ENCODE assay signal across 11 cellular contexts in the genomic region with DNA sequence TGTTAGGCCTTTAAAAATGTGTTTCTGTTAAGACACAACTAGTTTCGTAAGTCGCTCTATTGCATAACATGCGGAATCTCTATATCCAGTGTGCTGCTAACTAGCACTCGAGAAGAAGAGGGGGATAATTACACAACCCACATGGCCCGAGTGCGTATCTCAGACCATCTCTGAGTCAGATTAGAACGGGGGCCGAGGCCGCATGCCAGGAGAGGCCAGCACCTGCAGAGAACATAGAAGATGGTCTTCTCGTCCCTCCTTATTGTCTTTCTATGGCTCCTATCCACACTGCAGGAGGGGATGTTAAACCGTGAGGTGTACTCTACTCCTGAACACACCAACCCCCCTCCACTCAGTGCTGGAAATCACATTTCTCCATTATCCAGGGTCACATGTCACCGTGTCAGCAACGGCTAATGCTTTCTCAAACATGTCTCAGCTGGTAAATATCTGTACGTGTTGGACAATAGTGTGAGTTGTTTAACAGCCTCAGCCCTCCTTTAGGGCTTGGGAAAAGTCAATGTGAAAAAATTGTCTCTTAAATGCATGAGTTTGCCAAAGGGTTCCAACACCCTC.
DNase-seq lines count a peak whose midpoint lies in the region; ATAC-seq lines count a peak whose summit lies in the region.
"Had no signal": no experiment of that assay in that cellular context is flagged by ENCODE, and none has a peak within 500 bp of the region (broad histone marks: within the 10 kb centered on the region; RNA-seq: fewer than 3 reads in every experiment).

No MANE protein-coding gene starts in this region.

- H3K27ac ChIP-seq in skin epidermis: peak overlapping the region in 15 of 21 experiments; percentile 2 to 66 (median 29)
- H3K27ac ChIP-seq: neural progenitor cell had no signal

- H3K4me3 ChIP-seq in skin epidermis: no peak overlapping the region
- H3K4me3 ChIP-seq: heart left ventricle, neural progenitor cell had no signal

- peak; percentile 9 for DNase-seq in NCI-H146 (lab: John Stamatoyannopoulos, UW)
- DNase-seq in NCI-H146 treated with DMSO at 0.1 percent for 48 hours (lab: John Stamatoyannopoulos, UW; ENCODE audit: unreplicated experiment): no peak
- DNase-seq in OCI-M1 (lab: John Stamatoyannopoulos, UW): peak; percentile 10
- peak; percentile 72 for DNase-seq in fibroblast of gingiva (ENCODE audit: low read depth)
- DNase-seq in ecto neural progenitor cell (ENCODE audit: low spot score): no peak
- DNase-seq: heart left ventricle, NCI-H2081 treated with DMSO at 0.1 percent for 48 hours had no signal

- ATAC-seq in HG02973 (IDR thresholded peaks at IDR 0.05; ENCODE audit: unreplicated experiment) (no peak), HG02759 (IDR thresholded peaks at IDR 0.05; ENCODE audit: unreplicated experiment) (no peak)

Comparison
In these comparisons a context has a peak if more than half of its experiments do, and no peak if none do; other contexts are left out.
1. DNase-seq: peak in NCI-H146 (single experiment), OCI-M1 (single experiment) and fibroblast of gingiva (single experiment); none in NCI-H146 treated with DMSO at 0.1 percent for 48 hours (single experiment) and ecto neural progenitor cell (single experiment).